8 cellular contexts compared by ENCODE assay signal in the genomic region with DNA sequence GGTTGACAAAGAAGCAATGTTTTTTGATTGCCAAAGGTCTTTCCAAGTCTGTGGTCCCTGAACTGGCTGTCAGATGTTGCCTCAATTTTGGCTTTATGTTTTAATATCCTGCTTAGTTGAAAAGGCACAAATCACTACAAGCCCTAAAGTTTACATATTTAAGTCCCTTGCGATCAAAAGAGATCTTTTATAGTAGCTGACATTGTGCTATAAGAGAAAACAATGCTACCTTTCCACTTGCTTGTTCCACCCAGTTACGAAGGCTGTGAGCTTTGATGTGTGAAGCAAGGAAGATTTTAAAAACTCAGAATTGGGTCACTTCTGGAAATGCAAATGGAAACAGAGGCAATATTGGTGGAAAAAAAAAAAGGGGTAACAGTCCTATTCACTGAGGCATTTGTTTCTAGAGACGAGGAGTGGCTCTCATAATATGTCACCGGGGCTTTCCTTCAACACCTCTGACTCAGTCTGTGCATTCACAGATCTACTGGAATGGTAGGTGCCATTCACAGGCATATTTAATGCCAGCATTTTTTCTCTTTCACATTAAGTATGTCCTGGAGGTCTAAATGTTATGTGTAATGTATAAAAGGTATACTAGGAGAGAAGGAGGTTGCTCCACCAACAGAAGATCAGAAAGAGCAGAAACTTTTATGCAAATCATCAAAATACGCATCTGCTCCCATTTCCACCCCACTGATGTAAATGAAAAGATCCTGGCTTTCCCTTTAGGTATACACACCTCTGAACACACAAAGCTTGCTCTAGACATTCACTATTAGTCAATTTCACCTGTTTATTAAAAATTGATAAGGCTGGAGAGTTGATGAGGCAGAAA.
A peak's percentile ranks its signal among the peaks of the same experiment; 100 is the strongest.
DNase-seq lines count a peak whose midpoint lies in the region; ATAC-seq and TF ChIP-seq lines count a peak whose summit lies in the region.

No MANE protein-coding gene starts in this region.

- H3K9me3 ChIP-seq in vagina: no peaks in the 10 kb centered on the region

- ATAC-seq in GM18858 (IDR thresholded peaks at IDR 0.05; ENCODE audit: unreplicated experiment) (peak; percentile 94), GM21515 (IDR thresholded peaks at IDR 0.05; ENCODE audit: unreplicated experiment) (peak; percentile 82), HG03457 (IDR thresholded peaks at IDR 0.05; ENCODE audit: unreplicated experiment) (peak; percentile 91)

- no peaks in the 10 kb centered on the region for H3K4me1 ChIP-seq in vagina

- DNase-seq in kidney tubule cell (ENCODE audit: low spot score) (peak; percentile 36), SKM-1 (lab: John Stamatoyannopoulos, UW; ENCODE audit: unreplicated experiment) (no peak), ecto neural progenitor cell (ENCODE audit: low spot score) (no peak), vagina (ENCODE audit: extremely low spot score in 2 of 2) (no peak)
- DNase-seq in activated effector memory CD4-positive, alpha-beta T cell treated with anti-CD3 and anti-CD28 coated beads, Interleukin-2, amount 50 U/mL, for 16 hours: no peak

- no peaks in the 10 kb centered on the region for H3K27me3 ChIP-seq in vagina

- no peaks in the 10 kb centered on the region for H3K36me3 ChIP-seq in vagina

- intact Hi-C loops in vagina (cut with DNase I): no loop called here

- no peak overlapping the region for H3K27ac ChIP-seq in vagina

- TF ChIP-seq POLR2A in vagina (IDR thresholded peaks at IDR 0.05): no peak

- H3K4me3 ChIP-seq in vagina: no peak overlapping the region

- no peak for TF ChIP-seq CTCF in vagina (IDR thresholded peaks at IDR 0.05)
